8 cellular contexts compared by ENCODE assay signal in the genomic region with DNA sequence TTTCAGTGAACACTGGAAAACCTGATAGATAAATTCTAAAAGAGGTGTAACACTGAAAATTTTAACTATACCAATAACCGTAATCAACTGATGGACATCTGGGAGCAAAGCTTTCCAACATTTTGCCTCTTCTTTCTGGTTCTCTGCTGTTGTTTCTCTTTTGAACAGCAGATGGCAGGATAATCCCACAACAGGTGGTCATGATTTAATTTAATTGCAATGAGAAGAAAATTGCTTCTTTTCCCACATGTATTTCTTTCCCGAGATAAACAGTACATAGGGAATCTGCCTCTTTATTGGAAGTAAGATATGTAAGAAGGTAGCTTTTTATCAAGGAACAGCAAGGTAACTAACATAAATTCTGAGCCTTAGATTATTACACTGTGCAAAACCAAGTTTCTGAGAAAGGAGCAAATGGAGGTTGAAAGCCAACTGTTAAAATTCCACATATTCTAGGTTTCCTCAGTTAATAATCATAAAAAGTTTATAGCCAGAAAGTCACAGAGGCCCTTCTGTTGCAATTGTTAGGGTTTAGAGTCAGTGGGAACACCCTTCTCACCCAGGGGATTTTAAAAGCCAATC.
DNase-seq lines count a peak whose midpoint lies in the region; ATAC-seq and TF ChIP-seq lines count a peak whose summit lies in the region.

No MANE protein-coding gene starts in this region.

- peak; percentile 92 for TF ChIP-seq RAD21 in neural cell (conservative IDR thresholded peaks at IDR 0.05)

- no peaks in the 10 kb centered on the region for H4K20me1 ChIP-seq in neural cell (ENCODE audit: insufficient read depth)

- ATAC-seq in esophagus mucosa (peak; percentile 69), HG03159 (IDR thresholded peaks at IDR 0.05; ENCODE audit: unreplicated experiment) (no peak)

- H3F3A ChIP-seq in neural cell (ENCODE audit: insufficient read depth, low read length, poor library complexity, severe bottlenecking): no peaks in the 10 kb centered on the region

- no peak for TF ChIP-seq EP300 in neural cell (conservative IDR thresholded peaks at IDR 0.05; ENCODE audit: poor library complexity, severe bottlenecking)

- H3K9me3 ChIP-seq in neural cell (ENCODE audit: low read length): no peaks in the 10 kb centered on the region

- DNase-seq in AG09309 (ENCODE audit: low read depth): no peak
- no peak for DNase-seq in GM06990 (ENCODE audit: extremely low read depth, insufficient read length)
- DNase-seq in NCI-H146 (lab: John Stamatoyannopoulos, UW): peak; percentile 42
- peak; percentile 19 for DNase-seq in T follicular helper cell (ENCODE audit: low read depth)
- no peak for DNase-seq in posterior vena cava (ENCODE audit: low spot score)

- no peak overlapping the region for H3K4me2 ChIP-seq in neural cell (ENCODE audit: low read length)

- no peak overlapping the region for H3K9ac ChIP-seq in neural cell (ENCODE audit: low read length)

- intact Hi-C loops in posterior vena cava (cut with DNase I): loop anchor here (2.0 to 10.0 kb wide), 3 partner anchors 188 to 282 kb away; no protein-coding TSS in a partner anchor

- no peaks in the 10 kb centered on the region for H3K36me3 ChIP-seq in GM06990 (ENCODE audit: control insufficient read depth, insufficient read depth, low read length)
- H3K36me3 ChIP-seq in neural cell (ENCODE audit: insufficient read depth, low read length): no peaks in the 10 kb centered on the region

- no peak overlapping the region for H3K27ac ChIP-seq in neural cell (ENCODE audit: low read length)

- no peaks in the 10 kb centered on the region for H3K9me2 ChIP-seq in neural cell (ENCODE audit: insufficient read depth, low read length)

- H3K79me2 ChIP-seq in neural cell (replicated peaks; ENCODE audit: insufficient read depth, low read length): no peaks in the 10 kb centered on the region

- H3K4me3 ChIP-seq in AG09309 (ENCODE audit: control insufficient read depth, low read depth, low read length) (no peak overlapping the region), GM06990 (replicated peaks; ENCODE audit: low read depth, low read length) (no peak overlapping the region), neural cell (ENCODE audit: low read length) (no peak overlapping the region)

- H3K27me3 ChIP-seq in GM06990 (replicated peaks; ENCODE audit: control insufficient read depth, insufficient read depth, low read length): no peaks in the 10 kb centered on the region
- H3K27me3 ChIP-seq in neural cell (ENCODE audit: insufficient read depth, low read depth, low read length): no peaks in the 10 kb centered on the region

- TF ChIP-seq CTCF in AG09309 (IDR thresholded peaks at IDR 0.05; ENCODE audit: control insufficient read depth, insufficient read depth, low read depth, low read length, missing control alignments) (peak; percentile 73), GM06990 (IDR thresholded peaks at IDR 0.05; ENCODE audit: insufficient read depth, low read length, poor library complexity, severe bottlenecking) (peak; percentile 62), neural cell (IDR thresholded peaks at IDR 0.05; ENCODE audit: poor library complexity, severe bottlenecking) (peak; percentile 92)

- no peak overlapping the region for H2AFZ ChIP-seq in neural cell (ENCODE audit: low read depth, low read length)

TF ChIP-seq in neural cell, 6 proteins besides CTCF, POLR2A, EP300 and RAD21:
- TF ChIP-seq TAF1 (IDR thresholded peaks at IDR 0.05; ENCODE audit: low read depth) (no peak), REST (IDR thresholded peaks at IDR 0.05; ENCODE audit: borderline replicate concordance) (peak; percentile 19), POLR2AphosphoS5 (IDR thresholded peaks at IDR 0.05) (no peak), MXI1 (conservative IDR thresholded peaks at IDR 0.05; ENCODE audit: poor library complexity, severe bottlenecking) (peak; percentile 30), SMC3 (conservative IDR thresholded peaks at IDR 0.05; ENCODE audit: poor library complexity) (peak; percentile 98), EZH2 (IDR thresholded peaks at IDR 0.05; ENCODE audit: borderline replicate concordance, insufficient read depth, low read length, poor library complexity, severe bottlenecking) (no peak)

Comparison
In these comparisons a context has a peak if more than half of its experiments do, and no peak if none do; other contexts are left out.
1. DNase-seq: peak in NCI-H146 (single experiment) and T follicular helper cell (single experiment); none in AG09309 (single experiment), GM06990 (single experiment) and posterior vena cava (single experiment).
2. Peak in every context shown above with its lines, with median percentiles within 50 percentile points of each other: CTCF ChIP-seq.